1 cellular context compared by ENCODE assay signal in genomic region chr3:49802719-49803463, GRCh38.
TF ChIP-seq lines count a peak whose summit lies in the region.

TSS of gene INKA1 (plus strand) at chr3:49803261. CDS start at chr3:49803393, 132 bp downstream.

TF ChIP-seq in HepG2, 621 proteins besides CTCF, POLR2A, EP300 and RAD21 (continued from another document and continues in another):
- TF ChIP-seq RERE (CRISPR knock-in tag; IDR thresholded peaks at IDR 0.05; ENCODE audit: low read depth) (no peak), ZNF414 (CRISPR knock-in tag; IDR thresholded peaks at IDR 0.05) (no peak; the same call in 1 of the 2 replicates), STAT5B (CRISPR knock-in tag; IDR thresholded peaks at IDR 0.05) (0 out of 2 replicates have a peak, but pooled peaks have one; percentile 49), ZFP36 (IDR thresholded peaks at IDR 0.05; ENCODE audit: borderline replicate concordance, low read depth, low read length, partially characterized antibody) (no peak), SNAI1 (CRISPR knock-in tag; IDR thresholded peaks at IDR 0.05; ENCODE audit: borderline replicate concordance) (no peak), ZBTB38 (CRISPR knock-in tag; IDR thresholded peaks at IDR 0.05) (0 out of 2 replicates have a peak, but pooled peaks have one; percentile 13), SIN3A (IDR thresholded peaks at IDR 0.05; ENCODE audit: borderline replicate concordance, low read depth, low read length) (peak; percentile 60; the same call in 1 of the 2 replicates), CEBPG (CRISPR knock-in tag; IDR thresholded peaks at IDR 0.05) (0 out of 2 replicates have a peak, but pooled peaks have one; percentile 22), MTA1 (CRISPR knock-in tag; IDR thresholded peaks at IDR 0.05; ENCODE audit: borderline replicate concordance) (peak; percentile 52; the same call in 1 of the 2 replicates), ZNF30 (CRISPR knock-in tag; IDR thresholded peaks at IDR 0.05) (no peak), HNF4A (CRISPR knock-in tag; IDR thresholded peaks at IDR 0.05) (0 out of 2 replicates have a peak, but pooled peaks have one; percentile 35), GABPA (IDR thresholded peaks at IDR 0.05; ENCODE audit: low read depth, low read length) (no peak), GABPA (CRISPR knock-in tag; IDR thresholded peaks at IDR 0.05; ENCODE audit: low read depth) (no peak), ZNF775 (CRISPR knock-in tag; IDR thresholded peaks at IDR 0.05; ENCODE audit: borderline replicate concordance) (no peak), SRY (CRISPR knock-in tag; IDR thresholded peaks at IDR 0.05) (0 out of 2 replicates have a peak, but pooled peaks have one; percentile 20), ZNF672 (CRISPR knock-in tag; IDR thresholded peaks at IDR 0.05) (no peak), ZNF101 (CRISPR knock-in tag; IDR thresholded peaks at IDR 0.05; ENCODE audit: borderline replicate concordance, low read depth) (no peak), SKI (IDR thresholded peaks at IDR 0.05; ENCODE audit: partially characterized antibody) (peak; percentile 78), JUNB (CRISPR knock-in tag; IDR thresholded peaks at IDR 0.05; ENCODE audit: borderline replicate concordance) (no peak), ZNF749 (CRISPR knock-in tag; IDR thresholded peaks at IDR 0.05; ENCODE audit: borderline replicate concordance) (no peak), ZBTB10 (CRISPR knock-in tag; IDR thresholded peaks at IDR 0.05; ENCODE audit: borderline replicate concordance) (peak; percentile 63), EHMT2 (IDR thresholded peaks at IDR 0.05; ENCODE audit: borderline replicate concordance, low read depth, low read length) (no peak), ZNF546 (CRISPR knock-in tag; conservative IDR thresholded peaks at IDR 0.05) (0 out of 2 replicates have a peak, but pooled peaks have one; percentile 44), U2AF1 (optimal IDR thresholded peaks at IDR 0.05; ENCODE audit: low read depth, low read length) (peak; percentile 22), FOXC1 (CRISPR knock-in tag; IDR thresholded peaks at IDR 0.05; ENCODE audit: borderline replicate concordance) (peak; percentile 32; the same call in 1 of the 2 replicates), THAP8 (CRISPR knock-in tag; IDR thresholded peaks at IDR 0.05; ENCODE audit: borderline replicate concordance) (no peak), TOPORS (CRISPR knock-in tag; IDR thresholded peaks at IDR 0.05) (no peak), ZNF703 (CRISPR knock-in tag; IDR thresholded peaks at IDR 0.05; ENCODE audit: borderline replicate concordance) (no peak), SOX5 (CRISPR knock-in tag; IDR thresholded peaks at IDR 0.05; ENCODE audit: borderline replicate concordance) (0 out of 2 replicates have a peak, but pooled peaks have one; percentile 8), ZNF564 (CRISPR knock-in tag; IDR thresholded peaks at IDR 0.05) (no peak), ZNF24 (IDR thresholded peaks at IDR 0.05) (no peak), REPIN1 (CRISPR knock-in tag; IDR thresholded peaks at IDR 0.05; ENCODE audit: borderline replicate concordance, low read depth) (0 out of 2 replicates have a peak, but pooled peaks have one; percentile 27), ZNF619 (CRISPR knock-in tag; IDR thresholded peaks at IDR 0.05) (no peak), HDAC2 (CRISPR knock-in tag; IDR thresholded peaks at IDR 0.05) (peak; percentile 54), MAZ (IDR thresholded peaks at IDR 0.05; ENCODE audit: borderline replicate concordance, low read depth, low read length) (no peak), MAZ (CRISPR knock-in tag; IDR thresholded peaks at IDR 0.05; ENCODE audit: low read depth) (peak; percentile 38), E2F5 (CRISPR knock-in tag; conservative IDR thresholded peaks at IDR 0.05) (0 out of 2 replicates have a peak, but pooled peaks have one; percentile 12), ZFP37 (CRISPR knock-in tag; IDR thresholded peaks at IDR 0.05; ENCODE audit: borderline replicate concordance) (no peak), HDAC1 (CRISPR knock-in tag; IDR thresholded peaks at IDR 0.05) (peak; percentile 77), ZNF432 (CRISPR knock-in tag; IDR thresholded peaks at IDR 0.05; ENCODE audit: borderline replicate concordance) (no peak), ZNF724P (CRISPR knock-in tag; IDR thresholded peaks at IDR 0.05; ENCODE audit: borderline replicate concordance) (0 out of 2 replicates have a peak, but pooled peaks have one; percentile 75), ATM (IDR thresholded peaks at IDR 0.05; ENCODE audit: borderline replicate concordance) (no peak), HOXA3 (CRISPR knock-in tag; IDR thresholded peaks at IDR 0.05) (peak; percentile 61; the same call in 1 of the 2 replicates), ZNF652 (CRISPR knock-in tag; IDR thresholded peaks at IDR 0.05; ENCODE audit: borderline replicate concordance, low read depth) (no peak), ZNF580 (CRISPR knock-in tag; IDR thresholded peaks at IDR 0.05; ENCODE audit: borderline replicate concordance, low read depth) (peak; percentile 47; the same call in 1 of the 2 replicates), RBAK (CRISPR knock-in tag; IDR thresholded peaks at IDR 0.05) (peak; percentile 59; the same call in 1 of the 2 replicates), ZSCAN31 (CRISPR knock-in tag; IDR thresholded peaks at IDR 0.05; ENCODE audit: low read depth) (peak; percentile 63; the same call in 1 of the 2 replicates), GMEB1 (CRISPR knock-in tag; IDR thresholded peaks at IDR 0.05; ENCODE audit: borderline replicate concordance) (peak; percentile 43; the same call in 1 of the 2 replicates), ARID4A (CRISPR knock-in tag; IDR thresholded peaks at IDR 0.05; ENCODE audit: borderline replicate concordance) (peak; percentile 83; the same call in 1 of the 2 replicates)
